Comparison of ENCODE assay signal across 22 cellular contexts in genomic region chr16:84234656-84235285, GRCh38. TPM values are rescaled to one million over a fixed set of nuclear protein-coding genes. Genes with fewer than 3 reads are reported as not detected.
DNase-seq lines count a peak whose midpoint lies in the region; ATAC-seq and TF ChIP-seq lines count a peak whose summit lies in the region.
"Had no signal": no experiment of that assay in that cellular context is flagged by ENCODE, and none has a peak within 500 bp of the region (broad histone marks: within the 10 kb centered on the region; RNA-seq: fewer than 3 reads in every experiment).

No MANE protein-coding gene starts in this region.

- H3K36me3 ChIP-seq in heart right ventricle: no peaks in the 10 kb centered on the region
- H3K36me3 ChIP-seq in right atrium auricular region: no peaks in the 10 kb centered on the region
- no peaks in the 10 kb centered on the region for H3K36me3 ChIP-seq in osteoblast (ENCODE audit: insufficient read depth, low read length)
- H3K36me3 ChIP-seq in thyroid gland: no peaks in the 10 kb centered on the region
- H3K36me3 ChIP-seq: pancreas had no signal

- H3K27me3 ChIP-seq in heart right ventricle (peaks cover 0 to 31% (median 7%) of the 10 kb centered on the region in 7 donors), right atrium auricular region (no peaks in the 10 kb centered on the region), osteoblast (ENCODE audit: insufficient read depth, low read length) (peaks cover 14% of the 10 kb centered on the region), thyroid gland (no peaks in the 10 kb centered on the region)
- H3K27me3 ChIP-seq: pancreas had no signal

- no peak for DNase-seq in heart right ventricle
- DNase-seq in right atrium auricular region (ENCODE audit: low spot score): no peak
- no peak for DNase-seq in glutamatergic neuron
- DNase-seq in osteoblast (ENCODE audit: insufficient read length, low spot score, missing footprints): peak; percentile 53
- DNase-seq in thyroid gland: no peak
- DNase-seq in mucosa of gallbladder (ENCODE audit: low spot score): no peak
- no peak for DNase-seq in NCI-H2227 (lab: John Stamatoyannopoulos, UW; ENCODE audit: unreplicated experiment)
- DNase-seq: activated CD4-positive, alpha-beta T cell treated with anti-CD3 and anti-CD28 coated beads for 4 hours; activated naive CD4-positive, alpha-beta T cell treated with Interleukin-2 at 50 U/mL for 16 hours; activated T-cell treated with anti-CD3 and anti-CD28 coated beads for 4 hours; foreskin keratinocyte; HFFc6; NCI-H1105; NCI-H748 treated with DMSO at 0.1 percent for 48 hours; pancreas; stimulated activated CD8-positive, alpha-beta memory T cell treated with anti-CD3 and anti-CD28 coated beads, Interleukin-4, amount 100 ng/mL, for 48 hours had no signal

- WGBS in heart right ventricle, 2 donors: 54 to 62% methylated on average over 16 of the region's 16 CpGs
- WGBS in thyroid gland, 2 donors: 75 to 82% methylated on average over 16 of the region's 16 CpGs

- H3K27me3 Mint-ChIP-seq in glutamatergic neuron (ENCODE audit: unreplicated experiment): no peaks in the 10 kb centered on the region

- peaks cover 2% of the 10 kb centered on the region for H3K9me3 Mint-ChIP-seq in glutamatergic neuron (ENCODE audit: unreplicated experiment)
- H3K9me3 Mint-ChIP-seq: HFFc6 had no signal

- no peak for TF ChIP-seq POLR2A in thyroid gland (IDR thresholded peaks at IDR 0.05)

- no peak for TF ChIP-seq CTCF in heart right ventricle (IDR thresholded peaks at IDR 0.05)
- TF ChIP-seq CTCF in right atrium auricular region (IDR thresholded peaks at IDR 0.05): no peak
- TF ChIP-seq CTCF in glutamatergic neuron (IDR thresholded peaks at IDR 0.05; ENCODE audit: partially characterized antibody, unreplicated experiment): no peak
- no peak for TF ChIP-seq CTCF in osteoblast (IDR thresholded peaks at IDR 0.05; ENCODE audit: extremely low read depth, low read depth, low read length)
- TF ChIP-seq CTCF in thyroid gland (IDR thresholded peaks at IDR 0.05): no peak

- no peak overlapping the region for H3K4me3 Mint-ChIP-seq in glutamatergic neuron (ENCODE audit: unreplicated experiment)
- H3K4me3 Mint-ChIP-seq: HFFc6 had no signal

- intact Hi-C loops in heart right ventricle (cut with DNase I) (no loop called here), thyroid gland (cut with DNase I) (no loop called here)

- no peaks in the 10 kb centered on the region for H3K79me2 ChIP-seq in osteoblast (ENCODE audit: insufficient read depth, low read length)

- H3K4me2 ChIP-seq in osteoblast (ENCODE audit: insufficient read depth, low read length): no peak overlapping the region

- H3K36me3 Mint-ChIP-seq in glutamatergic neuron (ENCODE audit: unreplicated experiment): no peaks in the 10 kb centered on the region

- H3K9me3 ChIP-seq in heart right ventricle (no peaks in the 10 kb centered on the region), right atrium auricular region (no peaks in the 10 kb centered on the region), osteoblast (ENCODE audit: low read depth, low read length) (no peaks in the 10 kb centered on the region), thyroid gland (no peaks in the 10 kb centered on the region)
- H3K9me3 ChIP-seq: pancreas had no signal

- H4K20me1 ChIP-seq in osteoblast (ENCODE audit: insufficient read depth, low read length): no peaks in the 10 kb centered on the region

- ATAC-seq in heart right ventricle (peak in 5 of 8 donors; percentile 30 to 70 (median 56)), GM18909 (IDR thresholded peaks at IDR 0.05; ENCODE audit: poor library complexity, unreplicated experiment) (no peak)
- ATAC-seq: foreskin keratinocyte, pancreas had no signal

- H3K4me3 ChIP-seq in heart right ventricle: no peak overlapping the region
- no peak overlapping the region for H3K4me3 ChIP-seq in right atrium auricular region
- no peak overlapping the region for H3K4me3 ChIP-seq in osteoblast (ENCODE audit: insufficient read depth, low read length)
- no peak overlapping the region for H3K4me3 ChIP-seq in thyroid gland (replicated peaks in 1 of 3)
- H3K4me3 ChIP-seq: pancreas had no signal

- no peak overlapping the region for H2AFZ ChIP-seq in osteoblast (ENCODE audit: low read length)

- H3K4me1 Mint-ChIP-seq in glutamatergic neuron (ENCODE audit: low read depth, unreplicated experiment): peaks cover 15% of the 10 kb centered on the region

- H3K27ac ChIP-seq in heart right ventricle: peak overlapping the region in 3 of 10 donors; percentile 19 to 41 (median 36)
- H3K27ac ChIP-seq in right atrium auricular region: peak overlapping the region in 1 of 2 donors; percentile 31
- no peak overlapping the region for H3K27ac ChIP-seq in osteoblast (ENCODE audit: low read depth, low read length)
- H3K27ac ChIP-seq in thyroid gland: no peak overlapping the region
- H3K27ac ChIP-seq: foreskin keratinocyte, pancreas had no signal

- peak overlapping the region; percentile 84 for H3K27ac Mint-ChIP-seq in glutamatergic neuron (ENCODE audit: unreplicated experiment)
- H3K27ac Mint-ChIP-seq: HFFc6 had no signal

- H3K4me1 ChIP-seq in heart right ventricle: peaks cover 0 to 17% (median 3%) of the 10 kb centered on the region in 9 donors
- no peaks in the 10 kb centered on the region for H3K4me1 ChIP-seq in right atrium auricular region
- H3K4me1 ChIP-seq in osteoblast (ENCODE audit: insufficient read depth, low read length): no peaks in the 10 kb centered on the region
- H3K4me1 ChIP-seq in thyroid gland: peaks cover 12 to 19% of the 10 kb centered on the region in 2 donors
- H3K4me1 ChIP-seq: foreskin keratinocyte, pancreas had no signal

RNA-seq across cellular contexts. Expression of gene KCNG4, which starts 5.0 kb away (rescaled TPM):
- total RNA-seq in heart right ventricle (not detected), right atrium auricular region (not detected), glutamatergic neuron (ENCODE audit: unreplicated experiment) (not detected), osteoblast (not detected in 2 replicates), thyroid gland (not detected), mucosa of gallbladder (not detected)
- not detected for polyA plus RNA-seq in heart right ventricle
- total RNA-seq: astrocyte, foreskin keratinocyte, G401, HFFc6, mononuclear cell, pancreas had no signal
- polyA plus RNA-seq: BJ, foreskin keratinocyte had no signal

RNA-seq across cellular contexts. Expression of gene ADAD2, which starts 43.8 kb away (rescaled TPM):
- total RNA-seq in heart right ventricle (1 to 10 TPM in 3 of 10 donors, under 1 TPM in 3, not detected in 4; 0.52 to 2.2 (median 0.85) TPM), right atrium auricular region (under 1 TPM in 1 of 2 donors, not detected in 1; 0.19 TPM), glutamatergic neuron (ENCODE audit: unreplicated experiment) (not detected), osteoblast (under 0.01 TPM in 1 of 2 replicates, not detected in the other), thyroid gland (under 1 TPM; 0.24 to 0.78 (median 0.54) TPM), mucosa of gallbladder (0.60 TPM)
- polyA plus RNA-seq in heart right ventricle: 1 to 10 TPM in 1 of 2 donors, under 1 TPM in 1; 0.36 to 5.9 TPM
- total RNA-seq: A172, astrocyte, foreskin keratinocyte, G401, HFFc6, mononuclear cell had no signal
- polyA plus RNA-seq: BJ, foreskin keratinocyte had no signal

RNA-seq across cellular contexts. Expression of gene TAF1C, which starts 47.9 kb away (rescaled TPM):
- total RNA-seq in heart right ventricle: 10 to 100 TPM; 14.2 to 34.0 (median 20.9) TPM
- 10 to 100 TPM; 24.7 to 76.7 TPM for polyA plus RNA-seq in heart right ventricle
- 10 to 100 TPM; 16.2 to 18.4 TPM for total RNA-seq in right atrium auricular region
- 74.7 TPM for total RNA-seq in glutamatergic neuron (ENCODE audit: unreplicated experiment)
- total RNA-seq in osteoblast: 19.5 and 20.6 TPM in 2 replicates
- total RNA-seq in thyroid gland: 10 to 100 TPM; 29.4 to 64.2 (median 56.3) TPM
- total RNA-seq in mucosa of gallbladder: 56.5 TPM

RNA-seq across cellular contexts. Expression of gene WFDC1, which starts 59.9 kb away (rescaled TPM):
- total RNA-seq in heart right ventricle (1 to 10 TPM in 5 of 10 donors, under 1 TPM in 5; 0.55 to 2.1 (median 0.98) TPM), right atrium auricular region (1 to 10 TPM in 1 of 2 donors, under 1 TPM in 1; 0.59 to 3.3 TPM), glutamatergic neuron (ENCODE audit: unreplicated experiment) (0.93 TPM), osteoblast (not detected in 2 replicates), thyroid gland (1 to 10 TPM in 3 of 4 donors, not detected in 1; 1.3 to 2.1 (median 1.6) TPM), mucosa of gallbladder (92.6 TPM)
- 1 to 10 TPM; 2.6 to 5.7 TPM for polyA plus RNA-seq in heart right ventricle
- total RNA-seq: A172, foreskin keratinocyte, G401 had no signal
- polyA plus RNA-seq: foreskin keratinocyte had no signal
